In the genomic region with DNA sequence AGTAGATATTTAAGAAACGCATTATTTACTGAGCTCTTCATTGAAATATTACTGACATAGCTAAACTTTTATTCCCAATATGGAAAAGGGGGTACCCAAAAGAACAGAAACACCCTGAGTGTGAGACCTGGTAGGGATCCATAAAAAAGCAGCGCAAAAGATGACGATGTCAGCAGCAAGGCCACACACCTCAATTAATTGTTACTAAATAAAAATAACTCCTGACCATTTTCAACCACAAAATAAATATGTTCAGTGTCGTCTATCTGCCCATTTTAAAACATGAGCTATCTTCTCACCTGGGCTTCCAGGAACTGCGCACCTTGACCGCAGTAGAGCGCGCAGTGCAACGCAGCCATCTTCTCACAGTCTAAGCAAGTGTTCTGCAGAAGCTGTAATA, we compare ENCODE assay signal across 17 cellular contexts.
DNase-seq lines count a peak whose midpoint lies in the region; ATAC-seq and TF ChIP-seq lines count a peak whose summit lies in the region.
"Had no signal": no experiment of that assay in that cellular context is flagged by ENCODE, and none has a peak within 500 bp of the region (broad histone marks: within the 10 kb centered on the region; RNA-seq: fewer than 3 reads in every experiment).

No MANE protein-coding gene starts in this region.

- H3K27me3 ChIP-seq in CD4-positive, alpha-beta T cell (ENCODE audit: control insufficient read depth, insufficient read depth, low read length) = no peaks in the 10 kb centered on the region
- H3K27me3 ChIP-seq in Loucy (ENCODE audit: insufficient read depth, low read length, poor library complexity, severe bottlenecking) (no peaks in the 10 kb centered on the region), PC-9 (ENCODE audit: insufficient read depth, low read depth) (no peaks in the 10 kb centered on the region)

- H3K9ac ChIP-seq in Loucy (ENCODE audit: low read depth, low read length, poor library complexity, severe bottlenecking) = no peak overlapping the region

- H3K9me2 ChIP-seq in Loucy (replicated peaks; ENCODE audit: low read depth, low read length) (no peaks in the 10 kb centered on the region), PC-9 (ENCODE audit: insufficient read depth) (no peaks in the 10 kb centered on the region)

- H3K36me3 ChIP-seq in Loucy (ENCODE audit: insufficient read depth, low read length) (no peaks in the 10 kb centered on the region), PC-9 (ENCODE audit: low read depth) (no peaks in the 10 kb centered on the region)
- H3K36me3 ChIP-seq: BE2C had no signal

- no TSS peak for BruUV-seq in PC-9 (replicated peaks; lab: Mats Ljungman, UMichigan)

- peak overlapping the region; percentile 3 for H3K4me3 ChIP-seq in Loucy (ENCODE audit: low read length, poor library complexity, severe bottlenecking)
- no peak overlapping the region for H3K4me3 ChIP-seq in PC-9

- no peak for TF ChIP-seq CTCF in CD4-positive, alpha-beta T cell (IDR thresholded peaks at IDR 0.05)
- TF ChIP-seq CTCF in Loucy (conservative IDR thresholded peaks at IDR 0.05; ENCODE audit: low read length) (no peak), nephron (IDR thresholded peaks at IDR 0.05; ENCODE audit: unreplicated experiment in 3 of 3) (no peak), PC-9 (conservative IDR thresholded peaks at IDR 0.05) (no peak)

- H3K4me1 ChIP-seq in Loucy (ENCODE audit: insufficient read depth, low read length, poor library complexity, severe bottlenecking) (peaks cover 52% of the 10 kb centered on the region), PC-9 (replicated peaks; ENCODE audit: insufficient read depth) (0 out of 2 replicates have a peak, but pooled peaks cover 5% of the 10 kb centered on the region)
- H3K4me1 ChIP-seq: BE2C had no signal

- no peak for ATAC-seq in CD4-positive, alpha-beta T cell (ENCODE audit: poor library complexity)
- ATAC-seq: Right ventricle myocardium inferior had no signal

- no peaks in the 10 kb centered on the region for H3K27me3 Mint-ChIP-seq in CD4-positive, alpha-beta T cell
- H3K27me3 Mint-ChIP-seq in immature natural killer cell (ENCODE audit: low read depth in 3 of 3) = peaks cover 4 to 15% (median 10%) of the 10 kb centered on the region in 3 donors
- H3K27me3 Mint-ChIP-seq in nephron (ENCODE audit: low read depth) = no peaks in the 10 kb centered on the region

- POLR2A ChIA-PET in CD4-positive, alpha-beta T cell (lab: Charles Lee) = interaction anchor here (0.6 to 1.4 kb wide), 5 partner anchors 15 to 116 kb away, joined by 3 to 14 read pairs (median 3); a partner anchor contains a TSS
- POLR2A ChIA-PET in PC-9 (lab: Charles Lee; ENCODE audit: unreplicated experiment) = no interaction called here

- no peaks in the 10 kb centered on the region for H3K9me3 Mint-ChIP-seq in CD4-positive, alpha-beta T cell
- H3K9me3 Mint-ChIP-seq in immature natural killer cell = no peaks in the 10 kb centered on the region
- H3K9me3 Mint-ChIP-seq in nephron = no peaks in the 10 kb centered on the region

- H3F3A ChIP-seq in Loucy (ENCODE audit: low read depth) (peaks cover 16% of the 10 kb centered on the region), PC-9 (ENCODE audit: insufficient read depth, low read depth) (no peaks in the 10 kb centered on the region)

- H3K9me3 ChIP-seq in CD4-positive, alpha-beta T cell (ENCODE audit: control insufficient read depth, low read length) = no peaks in the 10 kb centered on the region
- H3K9me3 ChIP-seq in Loucy (ENCODE audit: insufficient read depth, low read depth, low read length) = no peaks in the 10 kb centered on the region
- H3K9me3 ChIP-seq in PC-9 (ENCODE audit: insufficient read depth, low read depth) = no peaks in the 10 kb centered on the region
- H3K9me3 ChIP-seq: BE2C had no signal

- H2AFZ ChIP-seq in Loucy (ENCODE audit: low read length) (no peak overlapping the region), PC-9 (no peak overlapping the region)

- H4K20me1 ChIP-seq in Loucy (ENCODE audit: insufficient read depth, low read length, poor library complexity, severe bottlenecking) (no peaks in the 10 kb centered on the region), PC-9 (ENCODE audit: insufficient read depth) (no peaks in the 10 kb centered on the region)

- peaks cover 58% of the 10 kb centered on the region for H3K4me1 Mint-ChIP-seq in CD4-positive, alpha-beta T cell (ENCODE audit: low read depth)
- H3K4me1 Mint-ChIP-seq in immature natural killer cell = peaks cover 77 to 80% of the 10 kb centered on the region in 2 donors
- peaks cover 22% of the 10 kb centered on the region for H3K4me1 Mint-ChIP-seq in nephron

- intact Hi-C loops in CD4-positive, alpha-beta T cell (cut with DNase I, micrococcal nuclease) = loop anchor here (2.0 kb wide), 2 partner anchors 180 to 182 kb away; a partner anchor contains a TSS
- intact Hi-C loops in PC-9 (cut with micrococcal nuclease; ENCODE audit: unreplicated experiment) = no loop called here

- CTCF ChIA-PET in CD4-positive, alpha-beta T cell (lab: Charles Lee) = interaction anchor here (1.0 to 1.9 kb wide), 3 partner anchors 23 to 297 kb away, joined by 3 to 6 read pairs (median 4); no protein-coding TSS in a partner anchor
- CTCF ChIA-PET in PC-9 (lab: Charles Lee) = interaction anchor here (0.6 to 1.1 kb wide), 3 partner anchors 19 to 437 kb away, joined by 3 to 14 read pairs (median 4); no protein-coding TSS in a partner anchor

- H3K4me2 ChIP-seq in Loucy (ENCODE audit: low read depth, low read length, poor library complexity, severe bottlenecking) (peak overlapping the region; percentile 70), PC-9 (no peak overlapping the region)

- no peak overlapping the region for H3K27ac ChIP-seq in CD4-positive, alpha-beta T cell (ENCODE audit: low read depth, low read length)
- H3K27ac ChIP-seq in PC-9 = no peak overlapping the region

- H3K79me2 ChIP-seq in Loucy (ENCODE audit: insufficient read depth, low read length) = no peaks in the 10 kb centered on the region
- no peaks in the 10 kb centered on the region for H3K79me2 ChIP-seq in PC-9 (ENCODE audit: low read depth)

- H3K27ac Mint-ChIP-seq in CD4-positive, alpha-beta T cell = peak overlapping the region; percentile 86
- H3K27ac Mint-ChIP-seq in immature natural killer cell (peak overlapping the region; percentile 90 to 99 (median 97)), nephron (peak overlapping the region in 2 of 3 experiments; percentile 9 to 58)

- H3K36me3 Mint-ChIP-seq in CD4-positive, alpha-beta T cell (ENCODE audit: low read depth) = peaks cover 13% of the 10 kb centered on the region
- H3K36me3 Mint-ChIP-seq in immature natural killer cell = peaks cover 50 to 64% (median 54%) of the 10 kb centered on the region in 3 donors
- H3K36me3 Mint-ChIP-seq in nephron (ENCODE audit: low read depth) = no peaks in the 10 kb centered on the region

- DNase-seq in CD4-positive, alpha-beta T cell = no peak
- no peak for DNase-seq in immature natural killer cell
- no peak for DNase-seq in PC-9
- DNase-seq in SK-N-DZ (ENCODE audit: low spot score) = no peak
- DNase-seq in superior temporal gyrus (ENCODE audit: extremely low spot score) = no peak
- DNase-seq: BE2C; DMS79 treated with DMSO at 0.1 percent for 48 hours; Kasumi-1; NCI-H1105 treated with DMSO at 0.1 percent for 48 hours; NCI-H187; NCI-H2107; NCI-H510A; NCI-H748 treated with DMSO at 0.1 percent for 48 hours; NK-92 treated with Interleukin-12 subunit alpha and Interleukin-12 subunit beta, amount 100 ng/mL, for 24 hours had no signal

- peak overlapping the region; percentile 64 for H3K4me3 Mint-ChIP-seq in CD4-positive, alpha-beta T cell
- peak overlapping the region; percentile 74 to 85 (median 80) for H3K4me3 Mint-ChIP-seq in immature natural killer cell
- no peak overlapping the region for H3K4me3 Mint-ChIP-seq in nephron

Comparison
In these comparisons a context has a peak if more than half of its experiments do, and no peak if none do; other contexts are left out.
1. H3K27ac Mint-ChIP-seq: peak in every context shown above with its lines; median percentile 97 in immature natural killer cell; 86 in CD4-positive, alpha-beta T cell; 34 in nephron.
2. H3K4me3 Mint-ChIP-seq: peak in CD4-positive, alpha-beta T cell (single experiment) and immature natural killer cell (5 of 5); none in nephron (0 of 3).